ENCODE assay signal across 11 cellular contexts in genomic region chr1:31926846-31927660, GRCh38. TPM values are rescaled to one million over a fixed set of nuclear protein-coding genes. Genes with fewer than 3 reads are reported as not detected.
A peak's percentile ranks its signal among the peaks of the same experiment; 100 is the strongest.
DNase-seq lines count a peak whose midpoint lies in the region; ATAC-seq and TF ChIP-seq lines count a peak whose summit lies in the region.
"Had no signal": no experiment of that assay in that cellular context is flagged by ENCODE, and none has a peak within 500 bp of the region (broad histone marks: within the 10 kb centered on the region; RNA-seq: fewer than 3 reads in every experiment).

No MANE protein-coding gene starts in this region.

- H2AFZ ChIP-seq in IMR-90 (replicated peaks; ENCODE audit: low read length, poor library complexity): no peak overlapping the region

- TF ChIP-seq POLR2A in IMR-90 (IDR thresholded peaks at IDR 0.05; ENCODE audit: low read depth, low read length): no peak

- no peak overlapping the region for H3K56ac ChIP-seq in IMR-90 (ENCODE audit: extremely low read depth, insufficient read depth, low read length)

- H3K27me3 ChIP-seq in CD4-positive, CD25-positive, alpha-beta regulatory T cell (ENCODE audit: control insufficient read depth, insufficient read depth, low read length): no peaks in the 10 kb centered on the region
- H3K27me3 ChIP-seq in IMR-90 (ENCODE audit: control insufficient read depth, insufficient read depth, low read length): no peaks in the 10 kb centered on the region
- H3K27me3 ChIP-seq in naive thymus-derived CD4-positive, alpha-beta T cell (ENCODE audit: control insufficient read depth in 2 of 2, insufficient read depth in 2 of 2, low read length in 2 of 2): no peaks in the 10 kb centered on the region

- peak overlapping the region; percentile 50 to 99 (median 82) for H3K4me3 Mint-ChIP-seq in CD4-positive, CD25-positive, alpha-beta regulatory T cell
- H3K4me3 Mint-ChIP-seq in activated CD4-positive, alpha-beta memory T cell treated with anti-CD3 and anti-CD28 coated beads for 36 hours: peak overlapping the region; percentile 72
- H3K4me3 Mint-ChIP-seq in naive thymus-derived CD4-positive, alpha-beta T cell: peak overlapping the region; percentile 56 to 94 (median 74)

- peaks cover 0 to 33% of the 10 kb centered on the region in 2 experiments; a peak in 2 of 4 replicates for H3K79me1 ChIP-seq in IMR-90 (ENCODE audit: low read depth in 1 of 2, low read length in 2 of 2)

- no peak for DNase-seq in CD4-positive, CD25-positive, alpha-beta regulatory T cell
- DNase-seq in IMR-90 (no peak), HPDE6-E6E7 (ENCODE audit: extremely low spot score) (no peak), putamen (ENCODE audit: low spot score) (no peak)
- DNase-seq in activated CD4-positive, alpha-beta memory T cell treated with anti-CD3 and anti-CD28 coated beads for 36 hours: no peak
- peak in 2 of 9 donors; percentile 25 to 35 for DNase-seq in naive thymus-derived CD4-positive, alpha-beta T cell
- DNase-seq: activated CD4-positive, CD25-positive, alpha-beta regulatory T cell treated with anti-CD3 and anti-CD28 coated beads, Interleukin-2, amount 50 U/mL, for 72 hours; GOT3 had no signal

- H2BK15ac ChIP-seq in IMR-90 (ENCODE audit: low read depth, low read length): no peak overlapping the region

- H3K36me3 Mint-ChIP-seq in CD4-positive, CD25-positive, alpha-beta regulatory T cell: no peaks in the 10 kb centered on the region
- peaks cover 19% of the 10 kb centered on the region for H3K36me3 Mint-ChIP-seq in activated CD4-positive, alpha-beta memory T cell treated with anti-CD3 and anti-CD28 coated beads for 36 hours
- H3K36me3 Mint-ChIP-seq in naive thymus-derived CD4-positive, alpha-beta T cell: peaks cover 0 to 19% (median 0%) of the 10 kb centered on the region in 5 donors

- no peaks in the 10 kb centered on the region for H3K9me3 Mint-ChIP-seq in CD4-positive, CD25-positive, alpha-beta regulatory T cell
- no peaks in the 10 kb centered on the region for H3K9me3 Mint-ChIP-seq in activated CD4-positive, alpha-beta memory T cell treated with anti-CD3 and anti-CD28 coated beads for 36 hours
- H3K9me3 Mint-ChIP-seq in naive thymus-derived CD4-positive, alpha-beta T cell: no peaks in the 10 kb centered on the region

- no peaks in the 10 kb centered on the region for H3K27me3 Mint-ChIP-seq in CD4-positive, CD25-positive, alpha-beta regulatory T cell
- no peaks in the 10 kb centered on the region for H3K27me3 Mint-ChIP-seq in activated CD4-positive, alpha-beta memory T cell treated with anti-CD3 and anti-CD28 coated beads for 36 hours
- no peaks in the 10 kb centered on the region for H3K27me3 Mint-ChIP-seq in naive thymus-derived CD4-positive, alpha-beta T cell

- H4K5ac ChIP-seq in IMR-90 (ENCODE audit: low read depth, low read length): no peak overlapping the region

- H4K20me1 ChIP-seq in IMR-90 (ENCODE audit: insufficient read depth, low read length): peaks cover 97% of the 10 kb centered on the region

- H3K4me1 Mint-ChIP-seq in CD4-positive, CD25-positive, alpha-beta regulatory T cell: peaks cover 59 to 90% (median 74%) of the 10 kb centered on the region in 4 donors
- H3K4me1 Mint-ChIP-seq in activated CD4-positive, alpha-beta memory T cell treated with anti-CD3 and anti-CD28 coated beads for 36 hours (ENCODE audit: low read depth): peaks cover 82% of the 10 kb centered on the region
- peaks cover 67 to 94% (median 82%) of the 10 kb centered on the region in 7 donors for H3K4me1 Mint-ChIP-seq in naive thymus-derived CD4-positive, alpha-beta T cell

- BruUV-seq in IMR-90 (replicated peaks; lab: Mats Ljungman, UMichigan): no TSS peak

- H3K23ac ChIP-seq in IMR-90 (ENCODE audit: low read depth, low read length): peak overlapping the region; percentile 17; the same call in 1 of the 2 replicates

- CTCF ChIA-PET in IMR-90 (lab: Yijun Ruan, JAX): interaction anchor here (1.4 to 1.5 kb wide), 2 partner anchors 8 to 37 kb away, joined by 3 to 8 read pairs; no protein-coding TSS in a partner anchor
- CTCF ChIA-PET in activated CD4-positive, alpha-beta memory T cell treated with anti-CD3 and anti-CD28 coated beads for 36 hours (lab: Charles Lee): interaction anchor here (1.2 to 3.6 kb wide), 8 partner anchors 8 to 38 kb away, joined by 3 to 22 read pairs (median 4); partner anchors contain the start of gene PTP4A2
- CTCF ChIA-PET in naive thymus-derived CD4-positive, alpha-beta T cell (lab: Charles Lee): interaction anchor here (0.6 to 2.5 kb wide), 5 partner anchors 8 to 79 kb away, joined by 3 to 8 read pairs (median 3); no protein-coding TSS in a partner anchor

- intact Hi-C loops in IMR-90 (cut with micrococcal nuclease): loop anchor here (5.0 kb wide), 1 partner anchor 35 kb away; no protein-coding TSS in a partner anchor
- intact Hi-C loops in activated CD4-positive, alpha-beta memory T cell treated with anti-CD3 and anti-CD28 coated beads for 36 hours (cut with micrococcal nuclease): no loop called here
- intact Hi-C loops in naive thymus-derived CD4-positive, alpha-beta T cell (cut with micrococcal nuclease): loop anchor here (1.0 to 5.0 kb wide), 4 partner anchors 8 to 35 kb away; no protein-coding TSS in a partner anchor

- H4K8ac ChIP-seq in IMR-90 (ENCODE audit: low read depth in 2 of 2, low read length in 2 of 2): no peak overlapping the region

- no peaks in the 10 kb centered on the region for H3K36me3 ChIP-seq in CD4-positive, CD25-positive, alpha-beta regulatory T cell (ENCODE audit: control insufficient read depth, insufficient read depth, low read length)
- no peaks in the 10 kb centered on the region for H3K36me3 ChIP-seq in IMR-90 (ENCODE audit: control insufficient read depth, insufficient read depth, low read length)
- H3K36me3 ChIP-seq in naive thymus-derived CD4-positive, alpha-beta T cell (ENCODE audit: control insufficient read depth in 2 of 3, insufficient read depth in 3 of 3, low read length in 3 of 3): no peaks in the 10 kb centered on the region

- in situ Hi-C loops in IMR-90 (cut with MboI; ENCODE audit: low sequenced_read_pairs): no loop called here

- no peak overlapping the region for H2AK5ac ChIP-seq in IMR-90 (ENCODE audit: low read depth, low read length)

- no peak overlapping the region for H3K14ac ChIP-seq in IMR-90 (replicated peaks; ENCODE audit: low read depth, low read length)

- peak overlapping the region; percentile 55 to 75 (median 61) for H3K27ac Mint-ChIP-seq in CD4-positive, CD25-positive, alpha-beta regulatory T cell
- peak overlapping the region; percentile 77 for H3K27ac Mint-ChIP-seq in activated CD4-positive, alpha-beta memory T cell treated with anti-CD3 and anti-CD28 coated beads for 36 hours
- H3K27ac Mint-ChIP-seq in naive thymus-derived CD4-positive, alpha-beta T cell: peak overlapping the region; percentile 18 to 90 (median 47)

- no peak overlapping the region for H3K9ac ChIP-seq in IMR-90 (ENCODE audit: low read depth, low read length)

- H3K27ac ChIP-seq in CD4-positive, CD25-positive, alpha-beta regulatory T cell (ENCODE audit: insufficient read depth, low read length, poor library complexity, severe bottlenecking): peak overlapping the region; percentile 66
- no peak overlapping the region for H3K27ac ChIP-seq in IMR-90 (ENCODE audit: insufficient read depth, low read length)
- H3K27ac ChIP-seq in naive thymus-derived CD4-positive, alpha-beta T cell (ENCODE audit: low read depth, low read length): peak overlapping the region; percentile 60

- no peak overlapping the region for H2AK9ac ChIP-seq in IMR-90 (replicated peaks; ENCODE audit: low read depth, low read length, poor library complexity)

- dilution Hi-C loops in IMR-90 (cut with HindIII; ENCODE audit: low sequenced_read_pairs, unreplicated experiment): no loop called here

- no peak for ATAC-seq in CD4-positive, CD25-positive, alpha-beta regulatory T cell (ENCODE audit: low read depth in 2 of 2)
- ATAC-seq in IMR-90 (ENCODE audit: low read depth) (no peak), HG03439 (IDR thresholded peaks at IDR 0.05; ENCODE audit: unreplicated experiment) (no peak), HG03521 (IDR thresholded peaks at IDR 0.05; ENCODE audit: unreplicated experiment) (no peak)
- peak; percentile 30 for ATAC-seq in naive thymus-derived CD4-positive, alpha-beta T cell

- no peak overlapping the region for H3K4ac ChIP-seq in IMR-90 (ENCODE audit: low read depth, low read length)

- H2BK20ac ChIP-seq in IMR-90 (ENCODE audit: low read depth, low read length): no peak overlapping the region

- H3K4me2 ChIP-seq in IMR-90 (ENCODE audit: low read depth, low read length): no peak overlapping the region; the same call in 1 of the 2 replicates

- no peak overlapping the region for H2BK120ac ChIP-seq in IMR-90 (ENCODE audit: low read depth, low read length)

- peaks cover 86% of the 10 kb centered on the region for H3K4me1 ChIP-seq in CD4-positive, CD25-positive, alpha-beta regulatory T cell (ENCODE audit: control insufficient read depth, insufficient read depth, low read length, poor library complexity, severe bottlenecking)
- H3K4me1 ChIP-seq in IMR-90 (ENCODE audit: control insufficient read depth, insufficient read depth, low read length): peaks cover 15% of the 10 kb centered on the region
- peaks cover 75 to 81% of the 10 kb centered on the region in 2 donors for H3K4me1 ChIP-seq in naive thymus-derived CD4-positive, alpha-beta T cell (ENCODE audit: control insufficient read depth in 2 of 2, insufficient read depth in 2 of 2, low read length in 2 of 2)

- H3K18ac ChIP-seq in IMR-90 (ENCODE audit: low read depth, low read length): no peak overlapping the region

- TF ChIP-seq CTCF in IMR-90 (conservative IDR thresholded peaks at IDR 0.05; ENCODE audit: low read depth, low read length): no peak

- H3K4me3 ChIP-seq in CD4-positive, CD25-positive, alpha-beta regulatory T cell (ENCODE audit: low read depth, low read length): peak overlapping the region; percentile 76
- no peak overlapping the region for H3K4me3 ChIP-seq in IMR-90 (ENCODE audit: insufficient read depth, low read depth, low read length)
- peak overlapping the region; percentile 10 for H3K4me3 ChIP-seq in naive thymus-derived CD4-positive, alpha-beta T cell (ENCODE audit: low read length)
- H3K4me3 ChIP-seq: lung had no signal

- H4K91ac ChIP-seq in IMR-90 (ENCODE audit: insufficient read depth, low read depth, low read length): no peak overlapping the region

- H3K9me3 ChIP-seq in CD4-positive, CD25-positive, alpha-beta regulatory T cell (ENCODE audit: control insufficient read depth in 2 of 2, low read length in 2 of 2): no peaks in the 10 kb centered on the region
- no peaks in the 10 kb centered on the region for H3K9me3 ChIP-seq in IMR-90 (ENCODE audit: control insufficient read depth, insufficient read depth, low read length)
- no peaks in the 10 kb centered on the region for H3K9me3 ChIP-seq in naive thymus-derived CD4-positive, alpha-beta T cell (ENCODE audit: control insufficient read depth in 2 of 3, low read length in 3 of 3)

- TF ChIP-seq RAD21 in IMR-90 (IDR thresholded peaks at IDR 0.05; ENCODE audit: low read length): no peak

- no peak overlapping the region for H2BK5ac ChIP-seq in IMR-90 (ENCODE audit: low read depth, low read length, poor library complexity, severe bottlenecking)

- POLR2A ChIA-PET in IMR-90 (lab: Charles Lee; ENCODE audit: unreplicated experiment): no interaction called here
- POLR2A ChIA-PET in activated CD4-positive, alpha-beta memory T cell treated with anti-CD3 and anti-CD28 coated beads for 36 hours (lab: Charles Lee): interaction anchor here (0.6 to 2.8 kb wide), 7 partner anchors 8 to 110 kb away, joined by 3 to 14 read pairs (median 8); partner anchors contain the start of gene PTP4A2
- POLR2A ChIA-PET in naive thymus-derived CD4-positive, alpha-beta T cell (lab: Charles Lee): interaction anchor here (0.9 to 2.7 kb wide), 14 partner anchors 8 to 78 kb away, joined by 3 to 20 read pairs (median 4); partner anchors contain the start of gene PTP4A2

- H3K9me1 ChIP-seq in IMR-90 (ENCODE audit: insufficient read depth, low read length): peaks cover 14% of the 10 kb centered on the region

- WGBS in IMR-90 (ENCODE audit: extremely low coverage in 2 of 2, insufficient read length in 1 of 2), 2 experiments: no CpG with 5 or more reads among the region's 8 CpGs

RNA-seq across cellular contexts. Expression of gene PTP4A2, which starts 11.1 kb away (rescaled TPM):
- 364 TPM for total RNA-seq in CD4-positive, CD25-positive, alpha-beta regulatory T cell
- polyA plus RNA-seq in CD4-positive, CD25-positive, alpha-beta regulatory T cell: 100 to 1,000 TPM; 288 to 597 (median 387) TPM
- 328 and 537 TPM in 2 replicates for total RNA-seq in IMR-90 (2012; rRNA removed)
- polyA plus RNA-seq in IMR-90 (2012; rRNA removed): 99.8 and 135 TPM in 2 replicates
- 19.3 and 45.6 TPM in 2 replicates for polyA plus RNA-seq in IMR-90 (2012; cell fraction: cytosol; rRNA removed)
- polyA plus RNA-seq in IMR-90 (2012; cell fraction: nucleus; rRNA removed; ENCODE audit: low replicate concordance): 5.8 and 62.3 TPM in 2 replicates
- 100 to 1,000 TPM; 275 to 285 TPM for total RNA-seq in activated CD4-positive, alpha-beta memory T cell treated with anti-CD3 and anti-CD28 coated beads for 36 hours
- total RNA-seq in naive thymus-derived CD4-positive, alpha-beta T cell: 100 to 1,000 TPM; 196 to 449 (median 271) TPM
- 100 to 1,000 TPM; 276 to 398 TPM for polyA plus RNA-seq in naive thymus-derived CD4-positive, alpha-beta T cell
